13 cellular contexts compared by ENCODE assay signal in the genomic region with DNA sequence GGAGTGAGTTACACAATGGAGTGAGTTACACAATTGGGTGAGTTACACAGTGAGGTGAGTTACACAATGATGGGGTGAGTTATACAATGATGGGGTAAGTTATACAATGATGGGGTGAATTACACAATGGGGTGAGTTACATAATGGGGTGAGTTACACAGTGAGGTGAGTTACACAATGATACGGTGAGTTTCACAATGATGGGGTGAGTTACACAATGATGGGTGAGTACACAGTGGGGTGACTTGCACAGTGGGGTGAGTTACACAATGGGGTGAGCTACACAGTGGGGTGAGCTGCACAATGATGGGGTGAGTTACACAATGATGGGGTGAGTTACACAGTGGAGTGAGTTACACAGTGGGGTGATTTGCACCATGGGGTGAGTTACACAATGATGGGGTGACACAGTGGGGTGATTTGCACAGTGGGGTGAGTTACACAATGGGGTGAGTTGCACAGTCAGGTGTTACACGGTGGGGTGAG. TPM values are rescaled to one million over a fixed set of nuclear protein-coding genes. Genes with fewer than 3 reads are reported as not detected.
A peak's percentile ranks its signal among the peaks of the same experiment; 100 is the strongest.
DNase-seq lines count a peak whose midpoint lies in the region; ATAC-seq and TF ChIP-seq lines count a peak whose summit lies in the region.
"Had no signal": no experiment of that assay in that cellular context is flagged by ENCODE, and none has a peak within 500 bp of the region (broad histone marks: within the 10 kb centered on the region; RNA-seq: fewer than 3 reads in every experiment).

No MANE protein-coding gene starts in this region.

- ATAC-seq in activated T-cell treated with anti-CD3 and anti-CD28 coated beads, Interleukin-2, amount 50 U/mL, for 72 hours (replicated peaks in 1 of 2): peak; percentile 36 to 37
- ATAC-seq in activated T-cell treated with anti-CD3 and anti-CD28 coated beads, Interleukin-2, amount 50 U/mL, for 4 hours: no peak
- ATAC-seq in GM18907 (IDR thresholded peaks at IDR 0.05; ENCODE audit: unreplicated experiment): no peak
- no peak for ATAC-seq in GM18909 (IDR thresholded peaks at IDR 0.05; ENCODE audit: poor library complexity, unreplicated experiment)
- ATAC-seq in GM21367 (IDR thresholded peaks at IDR 0.05; ENCODE audit: unreplicated experiment): no peak

- peaks cover 40% of the 10 kb centered on the region for H3K27me3 Mint-ChIP-seq in activated T-cell treated with anti-CD3 and anti-CD28 coated beads, Interleukin-2, amount 50 U/mL, for 72 hours (ENCODE audit: low read depth)
- H3K27me3 Mint-ChIP-seq in activated T-cell treated with anti-CD3 and anti-CD28 coated beads, Interleukin-2, amount 50 U/mL, for 4 hours (ENCODE audit: low read depth): peaks cover 50% of the 10 kb centered on the region

- TF ChIP-seq CTCF in RWPE1 (conservative IDR thresholded peaks at IDR 0.05; ENCODE audit: low read depth): no peak

- POLR2A ChIA-PET in RWPE1 (lab: Yijun Ruan, JAX; ENCODE audit: low non-redundant PET): no interaction called here

- H3K4me3 Mint-ChIP-seq in activated T-cell treated with anti-CD3 and anti-CD28 coated beads, Interleukin-2, amount 50 U/mL, for 72 hours: no peak overlapping the region
- no peak overlapping the region for H3K4me3 Mint-ChIP-seq in activated T-cell treated with anti-CD3 and anti-CD28 coated beads, Interleukin-2, amount 50 U/mL, for 4 hours

- peaks cover 1 to 7% of the 10 kb centered on the region in 2 donors for H3K36me3 Mint-ChIP-seq in activated T-cell treated with anti-CD3 and anti-CD28 coated beads, Interleukin-2, amount 50 U/mL, for 72 hours (ENCODE audit: insufficient read depth in 2 of 2)
- H3K36me3 Mint-ChIP-seq in activated T-cell treated with anti-CD3 and anti-CD28 coated beads, Interleukin-2, amount 50 U/mL, for 4 hours (ENCODE audit: insufficient read depth): peaks cover 6% of the 10 kb centered on the region

- CTCF ChIA-PET in RWPE1 (lab: Yijun Ruan, JAX): interaction anchor here (0.6 to 0.7 kb wide), 2 partner anchors 16 to 311 kb away, joined by 3 read pairs; no protein-coding TSS in a partner anchor

- H3K27ac Mint-ChIP-seq in activated T-cell treated with anti-CD3 and anti-CD28 coated beads, Interleukin-2, amount 50 U/mL, for 72 hours: no peak overlapping the region

- peak overlapping the region; percentile 72 for H3K27ac ChIP-seq in RWPE1
- H3K27ac ChIP-seq: ascending aorta, transverse colon had no signal

- no peak for DNase-seq in activated T-cell treated with anti-CD3 and anti-CD28 coated beads, Interleukin-2, amount 50 U/mL, for 72 hours
- no peak for DNase-seq in activated T-cell treated with anti-CD3 and anti-CD28 coated beads, Interleukin-2, amount 50 U/mL, for 4 hours
- DNase-seq in RWPE1 (ENCODE audit: low spot score) (peak; percentile 29), fibroblast of gingiva (ENCODE audit: low read depth) (peak; percentile 89)
- peak; percentile 11 for DNase-seq in stimulated activated CD8-positive, alpha-beta memory T cell treated with anti-CD3 and anti-CD28 coated beads, Interleukin-4, amount 100 ng/mL, for 48 hours
- DNase-seq: mesendoderm, occipital lobe, SK-N-SH, transverse colon had no signal

- peaks cover 0 to 10% of the 10 kb centered on the region in 2 donors for H3K9me3 Mint-ChIP-seq in activated T-cell treated with anti-CD3 and anti-CD28 coated beads, Interleukin-2, amount 50 U/mL, for 72 hours
- H3K9me3 Mint-ChIP-seq in activated T-cell treated with anti-CD3 and anti-CD28 coated beads, Interleukin-2, amount 50 U/mL, for 4 hours: peaks cover 12% of the 10 kb centered on the region

- peaks cover 6% of the 10 kb centered on the region for H3K4me1 Mint-ChIP-seq in activated T-cell treated with anti-CD3 and anti-CD28 coated beads, Interleukin-2, amount 50 U/mL, for 72 hours (ENCODE audit: low read depth)
- peaks cover 8% of the 10 kb centered on the region for H3K4me1 Mint-ChIP-seq in activated T-cell treated with anti-CD3 and anti-CD28 coated beads, Interleukin-2, amount 50 U/mL, for 4 hours (ENCODE audit: low read depth)

RNA-seq across cellular contexts. Expression of gene GAS6, which starts 52.5 kb away (rescaled TPM):
- total RNA-seq in activated T-cell treated with anti-CD3 and anti-CD28 coated beads, Interleukin-2, amount 50 U/mL, for 72 hours: 1 to 10 TPM in 1 of 2 donors, under 1 TPM in 1; 0.46 to 1.5 TPM
- total RNA-seq in activated T-cell treated with anti-CD3 and anti-CD28 coated beads, Interleukin-2, amount 50 U/mL, for 4 hours: under 1 TPM; 0.61 to 0.84 (median 0.71) TPM

RNA-seq across cellular contexts. Expression of gene C13orf46, which starts 57.5 kb away (rescaled TPM):
- total RNA-seq in activated T-cell treated with anti-CD3 and anti-CD28 coated beads, Interleukin-2, amount 50 U/mL, for 72 hours: 1 to 10 TPM; 4.6 to 6.9 TPM
- 1 to 10 TPM; 1.1 to 1.5 (median 1.4) TPM for total RNA-seq in activated T-cell treated with anti-CD3 and anti-CD28 coated beads, Interleukin-2, amount 50 U/mL, for 4 hours

Comparison
In these comparisons a context has a peak if more than half of its experiments do, and no peak if none do; other contexts are left out.
1. ATAC-seq: peak in activated T-cell treated with anti-CD3 and anti-CD28 coated beads, Interleukin-2, amount 50 U/mL, for 72 hours (2 of 2); none in activated T-cell treated with anti-CD3 and anti-CD28 coated beads, Interleukin-2, amount 50 U/mL, for 4 hours (0 of 2), GM18907 (single experiment), GM18909 (single experiment) and GM21367 (single experiment).
2. DNase-seq: peak in RWPE1 (single experiment), fibroblast of gingiva (single experiment) and stimulated activated CD8-positive, alpha-beta memory T cell treated with anti-CD3 and anti-CD28 coated beads, Interleukin-4, amount 100 ng/mL, for 48 hours (single experiment); none in activated T-cell treated with anti-CD3 and anti-CD28 coated beads, Interleukin-2, amount 50 U/mL, for 72 hours (0 of 2) and activated T-cell treated with anti-CD3 and anti-CD28 coated beads, Interleukin-2, amount 50 U/mL, for 4 hours (single experiment).